ENCODE assay signal across 24 cellular contexts in genomic region chr17:61645898-61646297, GRCh38. TPM values are rescaled to one million over a fixed set of nuclear protein-coding genes. Genes with fewer than 3 reads are reported as not detected.
DNase-seq lines count a peak whose midpoint lies in the region; ATAC-seq and TF ChIP-seq lines count a peak whose summit lies in the region.
"Had no signal": no experiment of that assay in that cellular context is flagged by ENCODE, and none has a peak within 500 bp of the region (broad histone marks: within the 10 kb centered on the region; RNA-seq: fewer than 3 reads in every experiment).

No MANE protein-coding gene starts in this region.

- H2BK5ac ChIP-seq in IMR-90 (ENCODE audit: low read depth, low read length, poor library complexity, severe bottlenecking), result peak overlapping the region; percentile 27

- no peak overlapping the region for H3K4me2 ChIP-seq in SK-N-SH
- H3K4me2 ChIP-seq in IMR-90 (ENCODE audit: low read depth, low read length), result peak overlapping the region; percentile 33; the same call in 1 of the 2 replicates
- H3K4me2 ChIP-seq in neural cell (ENCODE audit: low read length), result no peak overlapping the region

- TF ChIP-seq EP300 in SK-N-SH (IDR thresholded peaks at IDR 0.05; ENCODE audit: borderline replicate concordance in 1 of 2, low read depth in 1 of 2, low read length in 1 of 2) (no peak), neural cell (conservative IDR thresholded peaks at IDR 0.05; ENCODE audit: poor library complexity, severe bottlenecking) (peak; percentile 99)

- H4K91ac ChIP-seq in IMR-90 (ENCODE audit: insufficient read depth, low read depth, low read length), result peak overlapping the region; percentile 43

- H3K9me1 ChIP-seq in IMR-90 (ENCODE audit: insufficient read depth, low read length), result no peaks in the 10 kb centered on the region; the same call in 1 of the 2 replicates

- H3K79me2 ChIP-seq in SK-N-SH (ENCODE audit: insufficient read depth) (no peaks in the 10 kb centered on the region), neural cell (replicated peaks; ENCODE audit: insufficient read depth, low read length) (no peaks in the 10 kb centered on the region)

- WGBS in SK-N-SH (ENCODE audit: low lambda C conversion rate), result 71% methylated on average over 3 of the region's 3 CpGs
- no CpG with 5 or more reads among the region's 3 CpGs for WGBS in IMR-90 (ENCODE audit: extremely low coverage in 2 of 2, insufficient read length in 1 of 2), 2 experiments

- POLR2A ChIA-PET in SK-N-SH (lab: Yijun Ruan, JAX) (no interaction called here), IMR-90 (lab: Charles Lee; ENCODE audit: unreplicated experiment) (no interaction called here)

- H3K4me3 Mint-ChIP-seq in T-helper 2 cell treated with Interferon-gamma antibody and Interleukin-4, amounts not matched to agents 5 μg/mL and 100 μg/mL, for 36 hours, result no peak overlapping the region
- no peak overlapping the region for H3K4me3 Mint-ChIP-seq in type B pancreatic cell
- H3K4me3 Mint-ChIP-seq: CD14-positive monocyte; CD8-positive, alpha-beta memory T cell; H9 had no signal

- H3K23ac ChIP-seq in IMR-90 (ENCODE audit: low read depth, low read length), result no peak overlapping the region

- ATAC-seq in SK-N-SH treated with all-trans-retinoic acid at 6 μM for 48 hours (no peak), IMR-90 (ENCODE audit: low read depth) (no peak)
- no peak for ATAC-seq in stimulated activated naive CD8-positive, alpha-beta T cell treated with anti-CD3 and anti-CD28 coated beads, Interleukin-15, Interleukin-2, amounts not matched to agents 100 U/mL and 50 U/mL, for 24 hours

- dilution Hi-C loops in IMR-90 (cut with HindIII; ENCODE audit: low sequenced_read_pairs, unreplicated experiment), result no loop called here

- peaks cover 4% of the 10 kb centered on the region for H3K9me3 Mint-ChIP-seq in T-helper 2 cell treated with Interferon-gamma antibody and Interleukin-4, amounts not matched to agents 5 μg/mL and 100 μg/mL, for 36 hours
- peaks cover 7% of the 10 kb centered on the region for H3K9me3 Mint-ChIP-seq in type B pancreatic cell

- no peak for TF ChIP-seq POLR2A in IMR-90 (IDR thresholded peaks at IDR 0.05; ENCODE audit: low read depth, low read length)

- CTCF ChIA-PET in SK-N-SH (lab: Yijun Ruan, JAX), result interaction anchor here (1.0 to 1.4 kb wide), 3 partner anchors 9 to 191 kb away, joined by 3 to 5 read pairs (median 4); no protein-coding TSS in a partner anchor
- CTCF ChIA-PET in IMR-90 (lab: Yijun Ruan, JAX), result interaction anchor here (1.1 kb wide), 1 partner anchor 9 kb away, joined by 4 read pairs; no protein-coding TSS in a partner anchor

- H3K79me1 ChIP-seq in IMR-90 (ENCODE audit: low read depth in 1 of 2, low read length in 2 of 2), result no peaks in the 10 kb centered on the region

- H4K8ac ChIP-seq in IMR-90 (ENCODE audit: low read depth in 2 of 2, low read length in 2 of 2), result peak overlapping the region in 1 of 2 experiments; percentile 44; a peak in 2 of 4 replicates

- peak overlapping the region; percentile 39 for H2BK120ac ChIP-seq in IMR-90 (ENCODE audit: low read depth, low read length)

- peaks cover 16% of the 10 kb centered on the region for H3F3A ChIP-seq in SK-N-SH (replicated peaks; ENCODE audit: insufficient read depth)
- H3F3A ChIP-seq in neural cell (ENCODE audit: insufficient read depth, low read length, poor library complexity, severe bottlenecking), result no peaks in the 10 kb centered on the region

- intact Hi-C loops in IMR-90 (cut with micrococcal nuclease), result no loop called here

- peak overlapping the region; percentile 95; the same call in 1 of the 2 replicates for H3K18ac ChIP-seq in IMR-90 (ENCODE audit: low read depth, low read length)

- H3K9me2 ChIP-seq in SK-N-SH (no peaks in the 10 kb centered on the region), neural cell (ENCODE audit: insufficient read depth, low read length) (no peaks in the 10 kb centered on the region)

- in situ Hi-C loops in IMR-90 (cut with MboI; ENCODE audit: low sequenced_read_pairs), result loop anchor here (25.0 kb wide), 1 partner anchor 416 kb away; the partner anchor contains the start of gene MED13

- H3K9ac ChIP-seq in SK-N-SH (no peak overlapping the region), IMR-90 (ENCODE audit: low read depth, low read length) (no peak overlapping the region), neural cell (ENCODE audit: low read length) (no peak overlapping the region)

- H3K4me1 Mint-ChIP-seq in T-helper 2 cell treated with Interferon-gamma antibody and Interleukin-4, amounts not matched to agents 5 μg/mL and 100 μg/mL, for 36 hours (ENCODE audit: low read depth), result no peaks in the 10 kb centered on the region
- H3K4me1 Mint-ChIP-seq in type B pancreatic cell (ENCODE audit: unreplicated experiment), result no peaks in the 10 kb centered on the region
- H3K4me1 Mint-ChIP-seq: CD14-positive monocyte; CD8-positive, alpha-beta memory T cell; H9 had no signal

- no peak overlapping the region for H3K27ac Mint-ChIP-seq in T-helper 2 cell treated with Interferon-gamma antibody and Interleukin-4, amounts not matched to agents 5 μg/mL and 100 μg/mL, for 36 hours
- no peak overlapping the region for H3K27ac Mint-ChIP-seq in type B pancreatic cell
- H3K27ac Mint-ChIP-seq: CD14-positive monocyte; CD8-positive, alpha-beta memory T cell; H9 had no signal

- no peak for TF ChIP-seq RAD21 in SK-N-SH (IDR thresholded peaks at IDR 0.05; ENCODE audit: low read length)
- no peak for TF ChIP-seq RAD21 in IMR-90 (IDR thresholded peaks at IDR 0.05; ENCODE audit: low read length)
- TF ChIP-seq RAD21 in neural cell (conservative IDR thresholded peaks at IDR 0.05), result no peak

- H3K27me3 Mint-ChIP-seq in T-helper 2 cell treated with Interferon-gamma antibody and Interleukin-4, amounts not matched to agents 5 μg/mL and 100 μg/mL, for 36 hours (ENCODE audit: low read depth), result peaks cover 28% of the 10 kb centered on the region
- H3K27me3 Mint-ChIP-seq in type B pancreatic cell, result peaks cover 4% of the 10 kb centered on the region

- H3K36me3 ChIP-seq in SK-N-SH (replicated peaks in 1 of 2; ENCODE audit: control insufficient read depth in 1 of 2, insufficient read depth in 2 of 2, low read length in 1 of 2) (no peaks in the 10 kb centered on the region), IMR-90 (ENCODE audit: control insufficient read depth, insufficient read depth, low read length) (no peaks in the 10 kb centered on the region), neural cell (ENCODE audit: insufficient read depth, low read length) (no peaks in the 10 kb centered on the region)
- H3K36me3 ChIP-seq: BE2C had no signal

- H2AFZ ChIP-seq in SK-N-SH (ENCODE audit: low read depth), result peak overlapping the region; percentile 47; the same call in 1 of the 2 replicates
- no peak overlapping the region for H2AFZ ChIP-seq in IMR-90 (replicated peaks; ENCODE audit: low read length, poor library complexity)
- no peak overlapping the region for H2AFZ ChIP-seq in neural cell (ENCODE audit: low read depth, low read length)

- TF ChIP-seq CTCF in SK-N-SH (IDR thresholded peaks at IDR 0.05), result no peak
- no peak for TF ChIP-seq CTCF in IMR-90 (conservative IDR thresholded peaks at IDR 0.05; ENCODE audit: low read depth, low read length)
- TF ChIP-seq CTCF in neural cell (IDR thresholded peaks at IDR 0.05; ENCODE audit: poor library complexity, severe bottlenecking), result no peak
- TF ChIP-seq CTCF in type B pancreatic cell (conservative IDR thresholded peaks at IDR 0.05), result no peak

- H4K20me1 ChIP-seq in SK-N-SH (ENCODE audit: insufficient read depth) (no peaks in the 10 kb centered on the region), IMR-90 (ENCODE audit: insufficient read depth, low read length) (no peaks in the 10 kb centered on the region), neural cell (ENCODE audit: insufficient read depth) (no peaks in the 10 kb centered on the region)

- no peak overlapping the region for H3K4ac ChIP-seq in IMR-90 (ENCODE audit: low read depth, low read length)

- H3K56ac ChIP-seq in IMR-90 (ENCODE audit: extremely low read depth, insufficient read depth, low read length), result no peak overlapping the region

- BruUV-seq in IMR-90 (replicated peaks; lab: Mats Ljungman, UMichigan), result no TSS peak

- H2AK9ac ChIP-seq in IMR-90 (replicated peaks; ENCODE audit: low read depth, low read length, poor library complexity), result no peak overlapping the region

- no peaks in the 10 kb centered on the region for H3K36me3 Mint-ChIP-seq in T-helper 2 cell treated with Interferon-gamma antibody and Interleukin-4, amounts not matched to agents 5 μg/mL and 100 μg/mL, for 36 hours (ENCODE audit: low read depth)
- H3K36me3 Mint-ChIP-seq in type B pancreatic cell, result no peaks in the 10 kb centered on the region
- H3K36me3 Mint-ChIP-seq: CD14-positive monocyte; CD8-positive, alpha-beta memory T cell had no signal

- peak overlapping the region; percentile 22; the same call in 1 of the 3 replicates for H2BK15ac ChIP-seq in IMR-90 (ENCODE audit: low read depth, low read length)

- no peaks in the 10 kb centered on the region for H3K27me3 ChIP-seq in SK-N-SH (ENCODE audit: insufficient read depth)
- no peaks in the 10 kb centered on the region for H3K27me3 ChIP-seq in IMR-90 (ENCODE audit: control insufficient read depth, insufficient read depth, low read length)
- no peaks in the 10 kb centered on the region for H3K27me3 ChIP-seq in neural cell (ENCODE audit: insufficient read depth, low read depth, low read length)
- H3K27me3 ChIP-seq: BE2C had no signal

- H3K4me3 ChIP-seq in SK-N-SH (ENCODE audit: low read depth in 2 of 2, low read length in 1 of 2) (no peak overlapping the region), IMR-90 (ENCODE audit: insufficient read depth, low read depth, low read length) (no peak overlapping the region), neural cell (ENCODE audit: low read length) (no peak overlapping the region)

- H3K27ac ChIP-seq in SK-N-SH (ENCODE audit: low read depth in 2 of 2, low read length in 1 of 2), result no peak overlapping the region
- no peak overlapping the region for H3K27ac ChIP-seq in IMR-90 (ENCODE audit: insufficient read depth, low read length)
- H3K27ac ChIP-seq in neural cell (ENCODE audit: low read length), result no peak overlapping the region
- H3K27ac ChIP-seq: 22Rv1, HL-60 had no signal

- H3K9me3 ChIP-seq in SK-N-SH (peaks cover 6% of the 10 kb centered on the region), IMR-90 (ENCODE audit: control insufficient read depth, insufficient read depth, low read length) (peaks cover 7% of the 10 kb centered on the region), neural cell (ENCODE audit: low read length) (peaks cover 4% of the 10 kb centered on the region)
- H3K9me3 ChIP-seq: BE2C had no signal

- peak overlapping the region; percentile 6; the same call in 1 of the 2 replicates for H3K14ac ChIP-seq in IMR-90 (replicated peaks; ENCODE audit: low read depth, low read length)

- no peak overlapping the region for H4K5ac ChIP-seq in IMR-90 (ENCODE audit: low read depth, low read length)

- H2BK20ac ChIP-seq in IMR-90 (ENCODE audit: low read depth, low read length), result peak overlapping the region; percentile 27; the same call in 1 of the 2 replicates

- DNase-seq in SK-N-SH (no peak), IMR-90 (peak; percentile 18), type B pancreatic cell (ENCODE audit: extremely low spot score, unreplicated experiment) (no peak)
- DNase-seq in stimulated activated naive CD8-positive, alpha-beta T cell treated with anti-CD3 and anti-CD28 coated beads, Interleukin-15, Interleukin-2, amounts not matched to agents 100 U/mL and 50 U/mL, for 24 hours, result no peak
- DNase-seq in T-helper 2 cell treated with Interferon-gamma antibody and Interleukin-4, amounts not matched to agents 5 μg/mL and 100 μg/mL, for 36 hours (ENCODE audit: low spot score), result no peak
- DNase-seq: BE2C; CD8-positive, alpha-beta memory T cell; DMS79 treated with DMSO at 0.1 percent for 48 hours; H9; Kasumi-1; NCI-H1105 treated with DMSO at 0.1 percent for 48 hours; NCI-H146; NCI-H1930; NCI-H2107; NCI-H748 treated with DMSO at 0.1 percent for 48 hours; RPMI8226; SHP77 had no signal

- H3K4me1 ChIP-seq in SK-N-SH (ENCODE audit: control insufficient read depth in 1 of 2, insufficient read depth in 2 of 2, low read depth in 1 of 2, low read length in 1 of 2) (peaks cover 0 to 6% of the 10 kb centered on the region in 2 experiments; a peak in 1 of 4 replicates), IMR-90 (ENCODE audit: control insufficient read depth, insufficient read depth, low read length) (peaks cover 1% of the 10 kb centered on the region; the same call in 1 of the 2 replicates)
- H3K4me1 ChIP-seq: BE2C had no signal

- peak overlapping the region; percentile 2; the same call in 1 of the 2 replicates for H2AK5ac ChIP-seq in IMR-90 (ENCODE audit: low read depth, low read length)

RNA-seq across cellular contexts. Expression of gene NACA2, which starts 54.9 kb away (rescaled TPM):
- not detected in 2 replicates for polyA plus RNA-seq in SK-N-SH (2012; rRNA removed)
- 0.10 TPM in 1 of 2 replicates, not detected in the other for polyA plus RNA-seq in SK-N-SH (2012; cell fraction: cytosol; rRNA removed)
- polyA plus RNA-seq in SK-N-SH (2012; cell fraction: nucleus; rRNA removed), result not detected in 2 replicates
- total RNA-seq in IMR-90 (2012; rRNA removed), result not detected in 2 replicates
- not detected in 2 replicates for polyA plus RNA-seq in IMR-90 (2012; rRNA removed)
- polyA plus RNA-seq in IMR-90 (2012; cell fraction: cytosol; rRNA removed), result not detected in 2 replicates
- not detected in 2 replicates for polyA plus RNA-seq in IMR-90 (2012; cell fraction: nucleus; rRNA removed; ENCODE audit: low replicate concordance)
- polyA plus RNA-seq in neural cell, result not detected in 2 replicates
- not detected in 2 replicates for polyA minus RNA-seq in neural cell
- not detected in 2 replicates for total RNA-seq in type B pancreatic cell (ENCODE audit: low replicate concordance)
- total RNA-seq: CD8-positive, alpha-beta memory T cell; H9; MCF 10A; SK-MEL-5 had no signal
- polyA plus RNA-seq: CD14-positive monocyte; CD8-positive, alpha-beta memory T cell had no signal
